Comparison of ENCODE assay signal across 26 cellular contexts in the genomic region with DNA sequence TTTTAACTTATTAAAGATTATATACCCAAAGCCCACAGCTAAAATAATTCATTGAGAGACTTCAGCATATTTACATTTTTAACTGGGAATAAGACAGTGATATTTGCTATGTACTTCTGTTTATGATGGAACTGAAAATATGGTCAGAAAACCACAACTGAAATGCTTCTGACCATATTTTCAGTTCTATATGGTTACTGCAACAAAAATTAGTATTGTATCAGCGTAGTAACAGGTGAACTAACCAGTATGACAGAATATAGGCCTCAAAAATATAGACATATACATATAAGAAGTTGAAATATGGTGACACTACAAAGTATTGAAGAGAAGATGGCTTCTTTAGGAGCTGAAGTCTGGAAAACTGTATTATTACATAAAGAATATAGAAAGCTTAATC.
"Had no signal": no experiment of that assay in that cellular context is flagged by ENCODE, and none has a peak within 500 bp of the region (broad histone marks: within the 10 kb centered on the region; RNA-seq: fewer than 3 reads in every experiment).

No MANE protein-coding gene starts in this region.

- H3K4me1 ChIP-seq: body of pancreas, esophagus squamous epithelium, heart right ventricle, pancreas, prostate gland, sigmoid colon, vagina had no signal

- H3K27ac ChIP-seq: body of pancreas, epithelial cell of prostate, esophagus squamous epithelium, heart right ventricle, pancreas, prostate gland, sigmoid colon, vagina, VCaP had no signal

- H3K4me3 ChIP-seq: body of pancreas, esophagus squamous epithelium, heart right ventricle, pancreas, prostate gland, sigmoid colon, vagina had no signal

- H3K27me3 ChIP-seq: body of pancreas, esophagus squamous epithelium, heart right ventricle, pancreas, sigmoid colon, vagina had no signal

- H3K9me3 ChIP-seq: body of pancreas, esophagus squamous epithelium, pancreas, prostate gland, sigmoid colon, vagina had no signal

- H3K36me3 ChIP-seq: esophagus squamous epithelium, heart right ventricle, pancreas, prostate gland, sigmoid colon, vagina had no signal

- DNase-seq: activated CD4-positive, alpha-beta T cell treated with anti-CD3 and anti-CD28 coated beads for 4 hours; activated CD4-positive, alpha-beta T cell treated with anti-CD3 and anti-CD28 coated beads, Interleukin-2, amount 50 U/mL, for 4 hours; activated effector memory CD4-positive, alpha-beta T cell treated with Interleukin-2 at 50 U/mL for 16 hours; activated naive CD4-positive, alpha-beta T cell treated with Interleukin-2 at 50 U/mL for 16 hours; anterior cingulate cortex; body of pancreas; dermis blood vessel endothelial cell; effector CD4-positive, alpha-beta T cell; esophagus squamous epithelium; foreskin melanocyte; heart right ventricle; naive thymus-derived CD8-positive, alpha-beta T cell; nucleus accumbens; pancreas; retina; sigmoid colon; small intestine; stimulated activated CD4-positive, alpha-beta T cell treated with anti-CD3 and anti-CD28 coated beads, Interleukin-4, amount 100 ng/mL, for 24 hours; stimulated activated CD8-positive, alpha-beta memory T cell treated with anti-CD3 and anti-CD28 coated beads, Interleukin-4, amount 100 ng/mL, for 48 hours; stimulated activated naive CD8-positive, alpha-beta T cell treated with anti-CD3 and anti-CD28 coated beads, Interleukin-15, amount 100 ng/mL, for 72 hours; substantia nigra had no signal

- ATAC-seq: body of pancreas; heart right ventricle; naive thymus-derived CD8-positive, alpha-beta T cell; pancreas; stimulated activated memory B cell treated with anti-CD40 and anti-IgM and Interleukin-4, amounts not matched to agents 10 μg/mL and 1 μg/mL and 100 μg/mL, for 72 hours; stimulated activated naive CD8-positive, alpha-beta T cell treated with anti-CD3 and anti-CD28 coated beads, Interleukin-15, amount 100 ng/mL, for 72 hours had no signal
